In genomic region chr1:212873518-212873917, GRCh38 we compare ENCODE assay signal across 15 cellular contexts.
DNase-seq lines count a peak whose midpoint lies in the region; ATAC-seq lines count a peak whose summit lies in the region.
"Had no signal": no experiment of that assay in that cellular context is flagged by ENCODE, and none has a peak within 500 bp of the region (broad histone marks: within the 10 kb centered on the region; RNA-seq: fewer than 3 reads in every experiment).

No MANE protein-coding gene starts in this region.

- DNase-seq in DMS 273 treated with DMSO at 0.1 percent for 48 hours (lab: John Stamatoyannopoulos, UW) (no peak), DMS153 (lab: John Stamatoyannopoulos, UW) (no peak), AG08396 (ENCODE audit: low spot score) (no peak)
- DNase-seq: AML-193; EL; MM.1S; NCI-H446 treated with DMSO at 0.1 percent for 48 hours; stimulated activated CD4-positive, alpha-beta T cell treated with anti-CD3 and anti-CD28 coated beads, Interleukin-1b, Interleukin-23, amount 100 ng/mL, for 48 hours; T-helper 9 cell had no signal

- peak; percentile 51 for ATAC-seq in GM18508 (IDR thresholded peaks at IDR 0.05; ENCODE audit: insufficient read depth, unreplicated experiment)
- peak; percentile 81 for ATAC-seq in GM19463 (IDR thresholded peaks at IDR 0.05; ENCODE audit: unreplicated experiment)
- peak; percentile 58 for ATAC-seq in HG02840 (IDR thresholded peaks at IDR 0.05; ENCODE audit: low FRiP score, unreplicated experiment)
- peak; percentile 80 for ATAC-seq in HG03520 (IDR thresholded peaks at IDR 0.05; ENCODE audit: unreplicated experiment)
- ATAC-seq in HG03135 (IDR thresholded peaks at IDR 0.05; ENCODE audit: unreplicated experiment) = no peak
- ATAC-seq: stimulated activated memory B cell treated with anti-CD40 and anti-IgM and Interleukin-4, amounts not matched to agents 10 μg/mL and 1 μg/mL and 100 μg/mL, for 72 hours had no signal
